ENCODE assay signal across 9 cellular contexts in genomic region chr5:176648467-176649194, GRCh38. TPM values are rescaled to one million over a fixed set of nuclear protein-coding genes. Genes with fewer than 3 reads are reported as not detected.
A peak's percentile ranks its signal among the peaks of the same experiment; 100 is the strongest.
DNase-seq lines count a peak whose midpoint lies in the region; ATAC-seq, FAIRE-seq and TF ChIP-seq lines count a peak whose summit lies in the region.
"Had no signal": no experiment of that assay in that cellular context is flagged by ENCODE, and none has a peak within 500 bp of the region (broad histone marks: within the 10 kb centered on the region; RNA-seq: fewer than 3 reads in every experiment).

No MANE protein-coding gene starts in this region.

- no peak for TF ChIP-seq RAD21 in A549 (conservative IDR thresholded peaks at IDR 0.05 in 1 of 2, IDR thresholded peaks at IDR 0.05 in 1 of 2)

- H3K9me3 ChIP-seq in A549: no peaks in the 10 kb centered on the region
- no peaks in the 10 kb centered on the region for H3K9me3 ChIP-seq in NT2/D1 (ENCODE audit: insufficient read depth, low read length)
- no peaks in the 10 kb centered on the region for H3K9me3 ChIP-seq in muscle layer of duodenum (ENCODE audit: control insufficient read depth in 1 of 2, low read length in 2 of 2)
- H3K9me3 ChIP-seq in mucosa of descending colon: no peaks in the 10 kb centered on the region

- H3K4me1 ChIP-seq in A549 (peaks cover 14% of the 10 kb centered on the region), NT2/D1 (ENCODE audit: insufficient read depth, insufficient read length) (peaks cover 32% of the 10 kb centered on the region), muscle layer of duodenum (ENCODE audit: control insufficient read depth in 1 of 2, insufficient read depth in 2 of 2, low read length in 2 of 2) (peaks cover 6 to 14% of the 10 kb centered on the region in 2 donors), mucosa of descending colon (ENCODE audit: low read depth) (peaks cover 13% of the 10 kb centered on the region)

- CTCF ChIA-PET in A549 (lab: Yijun Ruan, JAX): interaction anchor here (1.1 to 6.8 kb wide), 9 partner anchors 9 to 465 kb away, joined by 3 to 68 read pairs (median 10); partner anchors contain the start of gene FAF2

- DNase-seq in A549 (ENCODE audit: low read depth in 1 of 2, low spot score in 1 of 2) (no peak), NT2/D1 (ENCODE audit: low read depth, low spot score) (no peak), brain microvascular endothelial cell (no peak), mucosa of descending colon (no peak), AG08395 (ENCODE audit: low spot score) (no peak), D721Med (ENCODE audit: insufficient read length, low spot score) (no peak)

- in situ Hi-C loops in brain microvascular endothelial cell (cut with HindIII; ENCODE audit: low pct_ligation_motif_present, low sequenced_read_pairs): no loop called here

- intact Hi-C loops in mucosa of descending colon (cut with DNase I, micrococcal nuclease): no loop called here

- H3K9ac ChIP-seq in NT2/D1 (ENCODE audit: insufficient read length, low read depth): peak overlapping the region; percentile 44

- H3K4me3 ChIP-seq in A549 (peak overlapping the region; percentile 66), NT2/D1 (ENCODE audit: insufficient read length, low read depth) (peak overlapping the region; percentile 56), brain microvascular endothelial cell (ENCODE audit: low read depth, low read length) (peak overlapping the region; percentile 80), muscle layer of duodenum (ENCODE audit: low read depth in 1 of 2, low read length in 2 of 2) (peak overlapping the region; percentile 71 to 80), mucosa of descending colon (no peak overlapping the region)

- POLR2A ChIA-PET in A549 (lab: Yijun Ruan, JAX): interaction anchor here (0.7 to 2.5 kb wide), 2 partner anchors 17 to 379 kb away, joined by 5 to 24 read pairs; partner anchors contain the start of genes EIF4E1B and SNCB

- no peak for TF ChIP-seq EP300 in A549 (IDR thresholded peaks at IDR 0.05)

- 84% methylated on average over 11 of the region's 15 CpGs for WGBS in A549 (ENCODE audit: missing lambda C conversion rate)

- TF ChIP-seq CTCF in A549 (IDR thresholded peaks at IDR 0.05) (no peak), brain microvascular endothelial cell (IDR thresholded peaks at IDR 0.05; ENCODE audit: low read depth, low read length, missing control alignments) (no peak), mucosa of descending colon (IDR thresholded peaks at IDR 0.05) (no peak), D721Med (IDR thresholded peaks at IDR 0.05; ENCODE audit: insufficient read depth, missing control alignments) (no peak)

- H3K4me2 ChIP-seq in A549: peak overlapping the region; percentile 94

- H3K27ac ChIP-seq in A549 (peak overlapping the region in 1 of 2 experiments; percentile 94; a peak in 3 of 6 replicates), brain microvascular endothelial cell (no peak overlapping the region), muscle layer of duodenum (ENCODE audit: low read length) (no peak overlapping the region)

- ATAC-seq in A549 (no peak), GM21528 (IDR thresholded peaks at IDR 0.05; ENCODE audit: low FRiP score, unreplicated experiment) (no peak), mucosa of descending colon (no peak)

- no peaks in the 10 kb centered on the region for H3K27me3 ChIP-seq in NT2/D1 (ENCODE audit: insufficient read depth, insufficient read length)
- no peaks in the 10 kb centered on the region for H3K27me3 ChIP-seq in brain microvascular endothelial cell (replicated peaks)
- H3K27me3 ChIP-seq in muscle layer of duodenum (ENCODE audit: low read depth, low read length): no peaks in the 10 kb centered on the region

- no peak for TF ChIP-seq POLR2A in A549 (IDR thresholded peaks at IDR 0.05; ENCODE audit: low read length)

- FAIRE-seq in A549 (lab: Jason Lieb, UNC) (no peak), D721Med (lab: Jason Lieb, UNC) (no peak)
- FAIRE-seq: G401.6 had no signal

- H3K36me3 ChIP-seq in NT2/D1 (ENCODE audit: insufficient read depth, insufficient read length, low read length) (peaks cover 14% of the 10 kb centered on the region), brain microvascular endothelial cell (replicated peaks) (peaks cover 5% of the 10 kb centered on the region), muscle layer of duodenum (ENCODE audit: control insufficient read depth in 1 of 2, insufficient read depth in 2 of 2, low read length in 2 of 2) (peaks cover 5 to 11% of the 10 kb centered on the region in 2 donors), mucosa of descending colon (ENCODE audit: low read depth) (no peaks in the 10 kb centered on the region)

TF ChIP-seq in A549, 52 proteins besides CTCF, POLR2A, EP300 and RAD21:
- no peak for TF ChIP-seq BHLHE40 (IDR thresholded peaks at IDR 0.05; ENCODE audit: low read depth, low read length)
- TF ChIP-seq HOXA7 (CRISPR knock-in tag; IDR thresholded peaks at IDR 0.05): no peak
- TF ChIP-seq REST (IDR thresholded peaks at IDR 0.05): peak; percentile 23; the same call in 1 of the 2 replicates
- no peak for TF ChIP-seq KDM5A (IDR thresholded peaks at IDR 0.05)
- no peak for TF ChIP-seq ELK1 (IDR thresholded peaks at IDR 0.05; ENCODE audit: low read depth, low read length)
- TF ChIP-seq ZFP36 (IDR thresholded peaks at IDR 0.05; ENCODE audit: borderline replicate concordance, partially characterized antibody): no peak
- no peak for TF ChIP-seq CHD2 (IDR thresholded peaks at IDR 0.05; ENCODE audit: low read length, partially characterized antibody)

RNA-seq across cellular contexts. Expression of gene TSPAN17, which starts 1.3 kb away (rescaled TPM):
- polyA plus RNA-seq in A549 (2011; rRNA removed): 33.7 and 35.6 TPM in 2 replicates
- 37.8 and 52.9 TPM in 2 replicates for polyA plus RNA-seq in A549 (2012; cell fraction: cytosol; rRNA removed)
- 71.4 and 73.3 TPM in 2 replicates for polyA plus RNA-seq in A549 (2012; cell fraction: nucleus; rRNA removed)
- polyA plus RNA-seq in A549 (2017; fragmentation: RNase III; extraction: RNeasy Plus Mini Kit Qiagen cat#74134 plus additional on column Dnase treatment): 45.7 to 49.4 TPM (median 47.4 TPM) in 3 replicates
- 72.8 and 73.0 TPM in 2 replicates for polyA minus RNA-seq in A549 (2011; rRNA and poly(A)+ RNA removed)
- 10 to 100 TPM; 25.7 to 36.3 (median 31.9) TPM for total RNA-seq in mucosa of descending colon

RNA-seq across cellular contexts. Expression of gene EIF4E1B, which starts 18.2 kb away (rescaled TPM):
- not detected in 2 replicates for polyA plus RNA-seq in A549 (2011; rRNA removed)
- not detected in 2 replicates for polyA plus RNA-seq in A549 (2012; cell fraction: cytosol; rRNA removed)
- not detected in 2 replicates for polyA plus RNA-seq in A549 (2012; cell fraction: nucleus; rRNA removed)
- polyA plus RNA-seq in A549 (2017; fragmentation: RNase III; extraction: RNeasy Plus Mini Kit Qiagen cat#74134 plus additional on column Dnase treatment): not detected in 3 replicates
- not detected in 2 replicates for polyA minus RNA-seq in A549 (2011; rRNA and poly(A)+ RNA removed)
- not detected for total RNA-seq in mucosa of descending colon

RNA-seq across cellular contexts. Expression of gene SNCB, which starts 18.3 kb away (rescaled TPM):
- polyA plus RNA-seq in A549 (2011; rRNA removed) (0.26 and 0.37 TPM in 2 replicates), A549 (2017; fragmentation: RNase III; extraction: RNeasy Plus Mini Kit Qiagen cat#74134 plus additional on column Dnase treatment) (0.65 to 1.2 TPM (median 0.74 TPM) in 3 replicates)
- polyA plus RNA-seq in A549 (2012; cell fraction: cytosol; rRNA removed): 0.98 TPM in 2 replicates
- 0.94 and 0.96 TPM in 2 replicates for polyA plus RNA-seq in A549 (2012; cell fraction: nucleus; rRNA removed)
- polyA minus RNA-seq in A549 (2011; rRNA and poly(A)+ RNA removed): not detected in 2 replicates
- under 1 TPM in 1 of 3 donors, not detected in 2; 0.89 TPM for total RNA-seq in mucosa of descending colon

RNA-seq across cellular contexts. Expression of gene GPRIN1, which starts 38.7 kb away (rescaled TPM):
- polyA plus RNA-seq in A549 (2011; rRNA removed) (3.1 and 4.2 TPM in 2 replicates), A549 (2017; fragmentation: RNase III; extraction: RNeasy Plus Mini Kit Qiagen cat#74134 plus additional on column Dnase treatment) (6.1 to 6.7 TPM (median 6.4 TPM) in 3 replicates)
- polyA plus RNA-seq in A549 (2012; cell fraction: cytosol; rRNA removed): 3.4 and 5.1 TPM in 2 replicates
- 4.0 and 5.0 TPM in 2 replicates for polyA plus RNA-seq in A549 (2012; cell fraction: nucleus; rRNA removed)
- 3.8 and 4.1 TPM in 2 replicates for polyA minus RNA-seq in A549 (2011; rRNA and poly(A)+ RNA removed)
- total RNA-seq in mucosa of descending colon: 1 to 10 TPM; 1.6 to 2.4 (median 1.6) TPM
